ENCODE assay signal across 1 cellular context in genomic region chr10:25047902-25048301, GRCh38.
TF ChIP-seq lines count a peak whose summit lies in the region.

No MANE protein-coding gene starts in this region.

TF ChIP-seq in K562, 482 proteins besides CTCF, POLR2A, EP300 and RAD21 (continues in another document):
- no peak for TF ChIP-seq PURB (CRISPR knock-in tag; IDR thresholded peaks at IDR 0.05; ENCODE audit: low read depth)
- peak; percentile 72 for TF ChIP-seq DPF2 (IDR thresholded peaks at IDR 0.05)
- TF ChIP-seq ZNF175 (CRISPR knock-in tag; IDR thresholded peaks at IDR 0.05; ENCODE audit: low read depth), result 0 out of 2 replicates have a peak, but pooled peaks have one; percentile 20
- TF ChIP-seq ZFP91 (CRISPR knock-in tag; IDR thresholded peaks at IDR 0.05), result no peak
- peak in 1 of 2 experiments; percentile 84; a peak in 2 of 4 replicates for TF ChIP-seq MLLT1 (IDR thresholded peaks at IDR 0.05)
- TF ChIP-seq, protein P1, sequence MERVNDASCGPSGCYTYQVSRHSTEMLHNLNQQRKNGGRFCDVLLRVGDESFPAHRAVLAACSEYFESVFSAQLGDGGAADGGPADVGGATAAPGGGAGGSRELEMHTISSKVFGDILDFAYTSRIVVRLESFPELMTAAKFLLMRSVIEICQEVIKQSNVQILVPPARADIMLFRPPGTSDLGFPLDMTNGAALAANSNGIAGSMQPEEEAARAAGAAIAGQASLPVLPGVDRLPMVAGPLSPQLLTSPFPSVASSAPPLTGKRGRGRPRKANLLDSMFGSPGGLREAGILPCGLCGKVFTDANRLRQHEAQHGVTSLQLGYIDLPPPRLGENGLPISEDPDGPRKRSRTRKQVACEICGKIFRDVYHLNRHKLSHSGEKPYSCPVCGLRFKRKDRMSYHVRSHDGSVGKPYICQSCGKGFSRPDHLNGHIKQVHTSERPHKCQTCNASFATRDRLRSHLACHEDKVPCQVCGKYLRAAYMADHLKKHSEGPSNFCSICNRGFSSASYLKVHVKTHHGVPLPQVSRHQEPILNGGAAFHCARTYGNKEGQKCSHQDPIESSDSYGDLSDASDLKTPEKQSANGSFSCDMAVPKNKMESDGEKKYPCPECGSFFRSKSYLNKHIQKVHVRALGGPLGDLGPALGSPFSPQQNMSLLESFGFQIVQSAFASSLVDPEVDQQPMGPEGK (CRISPR knock-in tag; IDR thresholded peaks at IDR 0.05; ENCODE audit: borderline replicate concordance), result no peak
- TF ChIP-seq FOXA1 (IDR thresholded peaks at IDR 0.05; ENCODE audit: borderline replicate concordance), result no peak
- no peak for TF ChIP-seq ZBTB9 (CRISPR knock-in tag; IDR thresholded peaks at IDR 0.05)
- TF ChIP-seq BDP1 (IDR thresholded peaks at IDR 0.05; ENCODE audit: insufficient read depth, insufficient read length), result no peak
- no peak for TF ChIP-seq MCM7 (IDR thresholded peaks at IDR 0.05)
- TF ChIP-seq ZNF3 (CRISPR knock-in tag; IDR thresholded peaks at IDR 0.05), result no peak
- TF ChIP-seq MTA2 (IDR thresholded peaks at IDR 0.05; ENCODE audit: low read depth), result peak; percentile 71
- TF ChIP-seq CHCHD3 (CRISPR knock-in tag; IDR thresholded peaks at IDR 0.05), result no peak
- TF ChIP-seq JUNB (CRISPR knock-in tag; conservative IDR thresholded peaks at IDR 0.05), result no peak
- no peak for TF ChIP-seq PHTF2 (CRISPR knock-in tag; IDR thresholded peaks at IDR 0.05)
- no peak for TF ChIP-seq MYC (IDR thresholded peaks at IDR 0.05; ENCODE audit: low read depth, low read length)
- TF ChIP-seq MYC (CRISPR knock-in tag; IDR thresholded peaks at IDR 0.05; ENCODE audit: borderline replicate concordance, low read depth), result no peak
- no peak for TF ChIP-seq BHLHE40 (IDR thresholded peaks at IDR 0.05; ENCODE audit: low read length)
- TF ChIP-seq ARID1B (IDR thresholded peaks at IDR 0.05), result peak; percentile 89
- peak; percentile 82 for TF ChIP-seq TAL1 (IDR thresholded peaks at IDR 0.05)
- TF ChIP-seq, protein P2, sequence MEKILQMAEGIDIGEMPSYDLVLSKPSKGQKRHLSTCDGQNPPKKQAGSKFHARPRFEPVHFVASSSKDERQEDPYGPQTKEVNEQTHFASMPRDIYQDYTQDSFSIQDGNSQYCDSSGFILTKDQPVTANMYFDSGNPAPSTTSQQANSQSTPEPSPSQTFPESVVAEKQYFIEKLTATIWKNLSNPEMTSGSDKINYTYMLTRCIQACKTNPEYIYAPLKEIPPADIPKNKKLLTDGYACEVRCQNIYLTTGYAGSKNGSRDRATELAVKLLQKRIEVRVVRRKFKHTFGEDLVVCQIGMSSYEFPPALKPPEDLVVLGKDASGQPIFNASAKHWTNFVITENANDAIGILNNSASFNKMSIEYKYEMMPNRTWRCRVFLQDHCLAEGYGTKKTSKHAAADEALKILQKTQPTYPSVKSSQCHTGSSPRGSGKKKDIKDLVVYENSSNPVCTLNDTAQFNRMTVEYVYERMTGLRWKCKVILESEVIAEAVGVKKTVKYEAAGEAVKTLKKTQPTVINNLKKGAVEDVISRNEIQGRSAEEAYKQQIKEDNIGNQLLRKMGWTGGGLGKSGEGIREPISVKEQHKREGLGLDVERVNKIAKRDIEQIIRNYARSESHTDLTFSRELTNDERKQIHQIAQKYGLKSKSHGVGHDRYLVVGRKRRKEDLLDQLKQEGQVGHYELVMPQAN (IDR thresholded peaks at IDR 0.05; ENCODE audit: borderline replicate concordance), result no peak
- peak; percentile 59; the same call in 1 of the 2 replicates for TF ChIP-seq MTA1 (IDR thresholded peaks at IDR 0.05; ENCODE audit: borderline replicate concordance)
- TF ChIP-seq ZZZ3 (IDR thresholded peaks at IDR 0.05), result no peak
- TF ChIP-seq, protein P3, sequence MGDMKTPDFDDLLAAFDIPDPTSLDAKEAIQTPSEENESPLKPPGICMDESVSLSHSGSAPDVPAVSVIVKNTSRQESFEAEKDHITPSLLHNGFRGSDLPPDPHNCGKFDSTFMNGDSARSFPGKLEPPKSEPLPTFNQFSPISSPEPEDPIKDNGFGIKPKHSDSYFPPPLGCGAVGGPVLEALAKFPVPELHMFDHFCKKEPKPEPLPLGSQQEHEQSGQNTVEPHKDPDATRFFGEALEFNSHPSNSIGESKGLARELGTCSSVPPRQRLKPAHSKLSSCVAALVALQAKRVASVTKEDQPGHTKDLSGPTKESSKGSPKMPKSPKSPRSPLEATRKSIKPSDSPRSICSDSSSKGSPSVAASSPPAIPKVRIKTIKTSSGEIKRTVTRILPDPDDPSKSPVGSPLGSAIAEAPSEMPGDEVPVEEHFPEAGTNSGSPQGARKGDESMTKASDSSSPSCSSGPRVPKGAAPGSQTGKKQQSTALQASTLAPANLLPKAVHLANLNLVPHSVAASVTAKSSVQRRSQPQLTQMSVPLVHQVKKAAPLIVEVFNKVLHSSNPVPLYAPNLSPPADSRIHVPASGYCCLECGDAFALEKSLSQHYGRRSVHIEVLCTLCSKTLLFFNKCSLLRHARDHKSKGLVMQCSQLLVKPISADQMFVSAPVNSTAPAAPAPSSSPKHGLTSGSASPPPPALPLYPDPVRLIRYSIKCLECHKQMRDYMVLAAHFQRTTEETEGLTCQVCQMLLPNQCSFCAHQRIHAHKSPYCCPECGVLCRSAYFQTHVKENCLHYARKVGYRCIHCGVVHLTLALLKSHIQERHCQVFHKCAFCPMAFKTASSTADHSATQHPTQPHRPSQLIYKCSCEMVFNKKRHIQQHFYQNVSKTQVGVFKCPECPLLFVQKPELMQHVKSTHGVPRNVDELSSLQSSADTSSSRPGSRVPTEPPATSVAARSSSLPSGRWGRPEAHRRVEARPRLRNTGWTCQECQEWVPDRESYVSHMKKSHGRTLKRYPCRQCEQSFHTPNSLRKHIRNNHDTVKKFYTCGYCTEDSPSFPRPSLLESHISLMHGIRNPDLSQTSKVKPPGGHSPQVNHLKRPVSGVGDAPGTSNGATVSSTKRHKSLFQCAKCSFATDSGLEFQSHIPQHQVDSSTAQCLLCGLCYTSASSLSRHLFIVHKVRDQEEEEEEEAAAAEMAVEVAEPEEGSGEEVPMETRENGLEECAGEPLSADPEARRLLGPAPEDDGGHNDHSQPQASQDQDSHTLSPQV (IDR thresholded peaks at IDR 0.05), result 0 out of 2 replicates have a peak, but pooled peaks have one; percentile 38
- TF ChIP-seq GMEB1 (CRISPR knock-in tag; IDR thresholded peaks at IDR 0.05), result no peak
- TF ChIP-seq ZHX1 (conservative IDR thresholded peaks at IDR 0.05; ENCODE audit: low read length), result no peak
- no peak for TF ChIP-seq HSF4 (CRISPR knock-in tag; IDR thresholded peaks at IDR 0.05; ENCODE audit: borderline replicate concordance)
- TF ChIP-seq GABPB2 (CRISPR knock-in tag; conservative IDR thresholded peaks at IDR 0.05), result no peak
- no peak for TF ChIP-seq MCM5 (IDR thresholded peaks at IDR 0.05; ENCODE audit: low read depth)
- no peak for TF ChIP-seq POLR3A (IDR thresholded peaks at IDR 0.05; ENCODE audit: borderline replicate concordance, extremely low read depth, insufficient read depth, insufficient read length)
- TF ChIP-seq RUNX1 (IDR thresholded peaks at IDR 0.05; ENCODE audit: low read depth), result no peak
- no peak for TF ChIP-seq PTBP1 (IDR thresholded peaks at IDR 0.05; ENCODE audit: low read depth, low read length)
- TF ChIP-seq SUPT5H (IDR thresholded peaks at IDR 0.05), result no peak
- no peak for TF ChIP-seq ZNF57 (CRISPR knock-in tag; IDR thresholded peaks at IDR 0.05)
- TF ChIP-seq ZNF316 (IDR thresholded peaks at IDR 0.05), result no peak
- no peak for TF ChIP-seq ELF2 (CRISPR knock-in tag; IDR thresholded peaks at IDR 0.05)
- TF ChIP-seq MAFG (tag; conservative IDR thresholded peaks at IDR 0.05), result peak; percentile 11; the same call in 1 of the 2 replicates
- no peak for TF ChIP-seq SRSF3 (IDR thresholded peaks at IDR 0.05; ENCODE audit: insufficient read depth, low read length)
- TF ChIP-seq ESRRB (CRISPR knock-in tag; IDR thresholded peaks at IDR 0.05; ENCODE audit: borderline replicate concordance), result no peak
- TF ChIP-seq PHF8 (IDR thresholded peaks at IDR 0.05; ENCODE audit: borderline replicate concordance, low read length), result no peak
- TF ChIP-seq BACH1 (tag; IDR thresholded peaks at IDR 0.05), result no peak
- TF ChIP-seq TCF7 (IDR thresholded peaks at IDR 0.05; ENCODE audit: borderline replicate concordance), result no peak
- TF ChIP-seq MYNN (IDR thresholded peaks at IDR 0.05), result no peak
- no peak for TF ChIP-seq MYNN (CRISPR knock-in tag; IDR thresholded peaks at IDR 0.05)
- TF ChIP-seq GATAD2B (IDR thresholded peaks at IDR 0.05; ENCODE audit: borderline replicate concordance), result peak; percentile 53; the same call in 1 of the 2 replicates
- TF ChIP-seq HEY1 (CRISPR knock-in tag; IDR thresholded peaks at IDR 0.05; ENCODE audit: borderline replicate concordance), result peak; percentile 58; the same call in 1 of the 2 replicates
- TF ChIP-seq TARDBP (IDR thresholded peaks at IDR 0.05), result no peak
- TF ChIP-seq THRAP3 (IDR thresholded peaks at IDR 0.05; ENCODE audit: borderline replicate concordance), result no peak
- TF ChIP-seq CTBP1 (IDR thresholded peaks at IDR 0.05; ENCODE audit: borderline replicate concordance), result peak; percentile 31; the same call in 1 of the 2 replicates
- no peak for TF ChIP-seq CREB1 (IDR thresholded peaks at IDR 0.05)
- TF ChIP-seq CREB1 (CRISPR knock-in tag; IDR thresholded peaks at IDR 0.05), result no peak
- no peak for TF ChIP-seq RBM15 (IDR thresholded peaks at IDR 0.05; ENCODE audit: insufficient read depth, low read length)
- no peak for TF ChIP-seq RBM17 (IDR thresholded peaks at IDR 0.05; ENCODE audit: borderline replicate concordance, low read depth, low read length)
- no peak for TF ChIP-seq ZNF551 (CRISPR knock-in tag; IDR thresholded peaks at IDR 0.05)
- TF ChIP-seq KLF16 (IDR thresholded peaks at IDR 0.05), result no peak
